ENCODE assay signal across 8 cellular contexts in the genomic region with DNA sequence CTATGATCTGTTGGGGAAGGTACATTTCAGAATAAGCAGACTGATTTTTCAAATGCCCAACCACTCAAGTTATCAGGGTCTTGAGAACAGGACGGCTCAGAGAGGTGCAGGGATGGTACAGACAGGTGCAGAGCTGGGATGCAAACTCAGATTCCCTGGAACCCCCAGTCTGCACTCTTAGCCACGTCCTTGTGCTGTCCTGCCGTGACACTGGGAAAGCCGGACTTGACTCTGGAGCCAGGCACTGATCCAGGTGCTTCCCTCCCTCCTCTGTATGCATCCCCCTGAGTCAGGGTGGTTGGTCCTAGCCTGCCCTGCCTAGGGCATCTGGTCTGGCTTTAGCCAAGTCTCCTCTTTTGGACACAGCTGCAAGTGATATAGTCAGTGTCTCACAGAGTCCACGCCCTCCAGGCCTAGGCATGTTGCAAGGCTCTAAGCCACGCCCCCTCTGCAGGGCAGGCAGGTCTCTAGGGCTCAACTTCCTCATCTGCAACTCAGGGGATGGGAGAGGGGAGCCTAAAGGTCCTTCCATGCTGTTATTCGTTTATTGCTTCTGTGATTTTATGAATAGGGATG.
DNase-seq lines count a peak whose midpoint lies in the region; ATAC-seq and TF ChIP-seq lines count a peak whose summit lies in the region.

No MANE protein-coding gene starts in this region.

- peaks cover 3 to 11% (median 9%) of the 10 kb centered on the region in 7 donors for H3K9me3 Mint-ChIP-seq in CD14-positive monocyte

- ATAC-seq in GM19351 (IDR thresholded peaks at IDR 0.05; ENCODE audit: unreplicated experiment) (peak; percentile 64), HG03039 (IDR thresholded peaks at IDR 0.05; ENCODE audit: unreplicated experiment) (no peak)

- intact Hi-C loops in CD14-positive monocyte (cut with micrococcal nuclease) = no loop called here

- H3K27ac ChIP-seq in Peyer's patch = no peak overlapping the region

- TF ChIP-seq CTCF in CD14-positive monocyte (IDR thresholded peaks at IDR 0.05) (no peak), Peyer's patch (IDR thresholded peaks at IDR 0.05) (no peak), epithelial cell of esophagus (IDR thresholded peaks at IDR 0.05; ENCODE audit: insufficient read depth, low read depth, low read length, missing control alignments) (no peak)

- H3K4me1 ChIP-seq in Peyer's patch = no peaks in the 10 kb centered on the region

- H3K4me1 Mint-ChIP-seq in CD14-positive monocyte = peaks cover 40% of the 10 kb centered on the region

- DNase-seq in CD14-positive monocyte (ENCODE audit: low spot score) (peak; percentile 89), Peyer's patch (peak; percentile 60 to 84 (median 79)), epithelial cell of esophagus (ENCODE audit: low read depth) (peak; percentile 88), middle frontal gyrus (ENCODE audit: extremely low spot score, low spot score) (no peak), foreskin melanocyte (no peak)
- peak; percentile 39 for DNase-seq in stimulated activated CD8-positive, alpha-beta memory T cell treated with anti-CD3 and anti-CD28 coated beads, Interleukin-4, amount 100 ng/mL, for 48 hours

- no peaks in the 10 kb centered on the region for H3K36me3 Mint-ChIP-seq in CD14-positive monocyte

- H3K27me3 Mint-ChIP-seq in CD14-positive monocyte (ENCODE audit: low read depth in 3 of 3) = peaks cover 2 to 9% (median 5%) of the 10 kb centered on the region in 3 donors

- H3K4me3 ChIP-seq in Peyer's patch = no peak overlapping the region
- H3K4me3 ChIP-seq in epithelial cell of esophagus (ENCODE audit: low read length) = no peak overlapping the region

- no peak overlapping the region for H3K4me3 Mint-ChIP-seq in CD14-positive monocyte

- TF ChIP-seq POLR2A in Peyer's patch (IDR thresholded peaks at IDR 0.05) = no peak

- no peaks in the 10 kb centered on the region for H3K36me3 ChIP-seq in Peyer's patch

- peak overlapping the region in 3 of 7 donors; percentile 10 to 76 (median 53) for H3K27ac Mint-ChIP-seq in CD14-positive monocyte

- no peaks in the 10 kb centered on the region for H3K9me3 ChIP-seq in Peyer's patch

- no peaks in the 10 kb centered on the region for H3K27me3 ChIP-seq in Peyer's patch

Comparison
In these comparisons a context has a peak if more than half of its experiments do, and no peak if none do; other contexts are left out.
1. DNase-seq: peak in CD14-positive monocyte (single experiment), Peyer's patch (3 of 3), epithelial cell of esophagus (single experiment) and stimulated activated CD8-positive, alpha-beta memory T cell treated with anti-CD3 and anti-CD28 coated beads, Interleukin-4, amount 100 ng/mL, for 48 hours (single experiment); none in middle frontal gyrus (single experiment) and foreskin melanocyte (single experiment).